In genomic region chr3:61077551-61077950, GRCh38 we compare ENCODE assay signal across 21 cellular contexts.
"Had no signal": no experiment of that assay in that cellular context is flagged by ENCODE, and none has a peak within 500 bp of the region (broad histone marks: within the 10 kb centered on the region; RNA-seq: fewer than 3 reads in every experiment).

No MANE protein-coding gene starts in this region.

- H3K9me3 Mint-ChIP-seq: neural progenitor cell had no signal

- H3K4me3 ChIP-seq: left ventricle myocardium inferior, lung, neural progenitor cell, ovary, right atrium auricular region, right lobe of liver, smooth muscle cell, tibial nerve, upper lobe of left lung, vagina had no signal

- H3K36me3 ChIP-seq: left ventricle myocardium inferior, neural progenitor cell, ovary, right atrium auricular region, right lobe of liver, tibial nerve, upper lobe of left lung, vagina had no signal

- ATAC-seq: naive thymus-derived CD8-positive, alpha-beta T cell; right lobe of liver; stimulated activated effector memory CD8-positive, alpha-beta T cell treated with anti-CD3 and anti-CD28 coated beads, Interleukin-12 subunit alpha, Interleukin-12 subunit beta, amount 100 ng/mL, for 72 hours had no signal

- H3K27ac ChIP-seq: left ventricle myocardium inferior, ovary, right atrium auricular region, right lobe of liver, tibial nerve, upper lobe of left lung, vagina had no signal

- H3K27ac Mint-ChIP-seq: immature natural killer cell; naive thymus-derived CD8-positive, alpha-beta T cell; nephron; neural progenitor cell; progenitor cell of endocrine pancreas; stimulated activated effector memory CD8-positive, alpha-beta T cell treated with anti-CD3 and anti-CD28 coated beads, Interleukin-12 subunit alpha, Interleukin-12 subunit beta, amount 100 ng/mL, for 72 hours; stimulated activated naive CD8-positive, alpha-beta T cell treated with anti-CD3 and anti-CD28 coated beads, Interleukin-15, Interleukin-2, amounts not matched to agents 100 ng/mL and 50 ng/mL, for 24 hours had no signal

- H3K36me3 Mint-ChIP-seq: naive thymus-derived CD8-positive, alpha-beta T cell; neural progenitor cell; stimulated activated effector memory CD8-positive, alpha-beta T cell treated with anti-CD3 and anti-CD28 coated beads, Interleukin-12 subunit alpha, Interleukin-12 subunit beta, amount 100 ng/mL, for 72 hours had no signal

- H3K27me3 ChIP-seq: neural progenitor cell, ovary, right atrium auricular region, right lobe of liver, tibial nerve, upper lobe of left lung, vagina had no signal

- H3K4me1 Mint-ChIP-seq: immature natural killer cell; naive thymus-derived CD8-positive, alpha-beta T cell; nephron; stimulated activated effector memory CD8-positive, alpha-beta T cell treated with anti-CD3 and anti-CD28 coated beads, Interleukin-12 subunit alpha, Interleukin-12 subunit beta, amount 100 ng/mL, for 72 hours had no signal

- H3K27me3 Mint-ChIP-seq: naive thymus-derived CD8-positive, alpha-beta T cell; progenitor cell of endocrine pancreas; stimulated activated naive CD8-positive, alpha-beta T cell treated with anti-CD3 and anti-CD28 coated beads, Interleukin-15, Interleukin-2, amounts not matched to agents 100 ng/mL and 50 ng/mL, for 24 hours had no signal

- H3K4me1 ChIP-seq: right atrium auricular region, right lobe of liver, tibial nerve, upper lobe of left lung, vagina had no signal

- H3K4me3 Mint-ChIP-seq: immature natural killer cell; naive thymus-derived CD8-positive, alpha-beta T cell; nephron; neural progenitor cell; stimulated activated effector memory CD8-positive, alpha-beta T cell treated with anti-CD3 and anti-CD28 coated beads, Interleukin-12 subunit alpha, Interleukin-12 subunit beta, amount 100 ng/mL, for 72 hours; stimulated activated naive CD8-positive, alpha-beta T cell treated with anti-CD3 and anti-CD28 coated beads, Interleukin-15, Interleukin-2, amounts not matched to agents 100 ng/mL and 50 ng/mL, for 24 hours had no signal

- H3K9me3 ChIP-seq: left ventricle myocardium inferior, ovary, right atrium auricular region, right lobe of liver, upper lobe of left lung, vagina had no signal

- DNase-seq: hypothalamus; immature natural killer cell; kidney; left ventricle myocardium inferior; naive thymus-derived CD8-positive, alpha-beta T cell; ovary; right lobe of liver; stimulated activated CD4-positive, alpha-beta T cell treated with anti-CD3 and anti-CD28 coated beads, Interleukin-1b, Interleukin-23, amount 100 ng/mL, for 48 hours; stimulated activated CD4-positive, alpha-beta T cell treated with anti-CD3 and anti-CD28 coated beads, Interleukin-4, amount 100 ng/mL, for 1 hour; stimulated activated naive CD4-positive, alpha-beta T cell; upper lobe of left lung had no signal

- H3K9ac ChIP-seq: neural progenitor cell had no signal
